In genomic region chr16:7086842-7087616, GRCh38 we compare ENCODE assay signal across 11 cellular contexts.
A peak's percentile ranks its signal among the peaks of the same experiment; 100 is the strongest.
DNase-seq lines count a peak whose midpoint lies in the region; ATAC-seq, FAIRE-seq and TF ChIP-seq lines count a peak whose summit lies in the region.
"Had no signal": no experiment of that assay in that cellular context is flagged by ENCODE, and none has a peak within 500 bp of the region (broad histone marks: within the 10 kb centered on the region; RNA-seq: fewer than 3 reads in every experiment).

No MANE protein-coding gene starts in this region.

- CTCF ChIA-PET in H1 (lab: Charles Lee; ENCODE audit: partially characterized antibody) = interaction anchor here (0.6 to 1.1 kb wide), 9 partner anchors 7 to 403 kb away, joined by 3 to 4 read pairs (median 3); no protein-coding TSS in a partner anchor
- CTCF ChIA-PET in activated CD8-positive, alpha-beta memory T cell treated with anti-CD3 and anti-CD28 coated beads, Interleukin-2, amount 10 ng/mL, durations not matched to agents 7 days and 5 days (lab: Charles Lee) = no interaction called here

- POLR2A ChIA-PET in H1 (lab: Charles Lee; ENCODE audit: partially characterized antibody) = interaction anchor here (0.9 kb wide), 1 partner anchor 159 kb away, joined by 3 read pairs; no protein-coding TSS in a partner anchor

- 44% methylated on average over 21 of the region's 21 CpGs; no CpG with 5 or more reads in 1 of the 2 experiments for WGBS in H1 (ENCODE audit: extremely low coverage in 1 of 2, insufficient coverage in 1 of 2, insufficient read length in 1 of 2, insufficient replicate concordance in 2 of 2, low coverage in 1 of 2, low lambda C conversion rate in 2 of 2, missing lambda C conversion rate in 1 of 2), 2 experiments

- no peak overlapping the region for H3K23ac ChIP-seq in H1 (ENCODE audit: insufficient read length)

- H3K79me2 ChIP-seq in H1 (ENCODE audit: control insufficient read depth in 1 of 2, insufficient read depth in 2 of 2, low read length in 2 of 2) = no peaks in the 10 kb centered on the region

- H2AK5ac ChIP-seq in H1 (ENCODE audit: low read depth, low read length) = no peak overlapping the region

- no peak overlapping the region for H3K14ac ChIP-seq in H1 (ENCODE audit: insufficient read length)

- H2BK120ac ChIP-seq in H1 (replicated peaks; ENCODE audit: low read depth, low read length) = no peak overlapping the region

- H3K27ac Mint-ChIP-seq in activated CD8-positive, alpha-beta memory T cell treated with anti-CD3 and anti-CD28 coated beads, Interleukin-2, amount 10 ng/mL, durations not matched to agents 7 days and 5 days = no peak overlapping the region
- H3K27ac Mint-ChIP-seq: activated naive CD8-positive, alpha-beta T cell treated with anti-CD3 and anti-CD28 coated beads for 36 hours had no signal

- no peak overlapping the region for H3K4me3 Mint-ChIP-seq in activated CD8-positive, alpha-beta memory T cell treated with anti-CD3 and anti-CD28 coated beads, Interleukin-2, amount 10 ng/mL, durations not matched to agents 7 days and 5 days
- H3K4me3 Mint-ChIP-seq: activated naive CD8-positive, alpha-beta T cell treated with anti-CD3 and anti-CD28 coated beads for 36 hours had no signal

- H3K23me2 ChIP-seq in H1 (ENCODE audit: low read depth, low read length) = no peaks in the 10 kb centered on the region

- H2BK5ac ChIP-seq in H1 (ENCODE audit: low read depth, low read length) = no peak overlapping the region; the same call in 1 of the 2 replicates

- H3K9me3 Mint-ChIP-seq in activated CD8-positive, alpha-beta memory T cell treated with anti-CD3 and anti-CD28 coated beads, Interleukin-2, amount 10 ng/mL, durations not matched to agents 7 days and 5 days (ENCODE audit: low read depth) = peaks cover 3% of the 10 kb centered on the region

- H4K20me1 ChIP-seq in H1 (replicated peaks in 1 of 2; ENCODE audit: control insufficient read depth in 1 of 2, insufficient read depth in 2 of 2, low read length in 2 of 2) = no peaks in the 10 kb centered on the region

- TF ChIP-seq CTCF in H1 (IDR thresholded peaks at IDR 0.05; ENCODE audit: control extremely low read depth in 1 of 3, insufficient read depth in 1 of 3, low read depth in 1 of 3, low read length in 3 of 3) = peak; percentile 65 to 92 (median 88)

- H4K8ac ChIP-seq in H1 (ENCODE audit: extremely low read depth, insufficient read depth, low read length) = no peak overlapping the region

- H3K27me3 ChIP-seq in H1 (replicated peaks in 1 of 4; ENCODE audit: control insufficient read depth in 3 of 4, extremely low read depth in 1 of 4, insufficient read depth in 3 of 4, low read length in 3 of 4) = no peaks in the 10 kb centered on the region
- H3K27me3 ChIP-seq: foreskin keratinocyte had no signal

- H3K27me3 Mint-ChIP-seq in activated CD8-positive, alpha-beta memory T cell treated with anti-CD3 and anti-CD28 coated beads, Interleukin-2, amount 10 ng/mL, durations not matched to agents 7 days and 5 days = no peaks in the 10 kb centered on the region

- peaks cover 0 to 16% (median 4%) of the 10 kb centered on the region in 4 experiments; a peak in 5 of 7 replicates for H3K4me1 ChIP-seq in H1 (replicated peaks in 1 of 4; ENCODE audit: control insufficient read depth in 3 of 4, insufficient read depth in 4 of 4, low read length in 3 of 4)
- H3K4me1 ChIP-seq: foreskin keratinocyte, sigmoid colon had no signal

- peak; percentile 50 for FAIRE-seq in H1 (lab: Jason Lieb, UNC)

- H3K56ac ChIP-seq in H1 (replicated peaks; ENCODE audit: insufficient read length, low read depth, low read length) = no peak overlapping the region

- H3K79me1 ChIP-seq in H1 (ENCODE audit: low read depth, low read length) = no peaks in the 10 kb centered on the region

- TF ChIP-seq EP300 in H1 (IDR thresholded peaks at IDR 0.05; ENCODE audit: borderline replicate concordance in 1 of 2, low read depth in 2 of 2, low read length in 2 of 2) = no peak; a peak in 1 of 3 replicates

- H3K4me3 ChIP-seq in H1 (ENCODE audit: extremely low read depth in 1 of 4, insufficient read depth in 2 of 4, low read depth in 3 of 4, low read length in 4 of 4) = no peak overlapping the region
- H3K4me3 ChIP-seq: sigmoid colon had no signal

- H3K9me3 ChIP-seq in H1 (ENCODE audit: insufficient read depth in 2 of 2, low read depth in 1 of 2, low read length in 1 of 2) = no peaks in the 10 kb centered on the region
- H3K9me3 ChIP-seq: sigmoid colon had no signal

- H2BK15ac ChIP-seq in H1 (ENCODE audit: low read length) = no peak overlapping the region

- no peak overlapping the region for H3K4me2 ChIP-seq in H1 (ENCODE audit: insufficient read depth in 1 of 2, low read depth in 2 of 2, low read length in 2 of 2)

- no peaks in the 10 kb centered on the region for H3K36me3 Mint-ChIP-seq in activated CD8-positive, alpha-beta memory T cell treated with anti-CD3 and anti-CD28 coated beads, Interleukin-2, amount 10 ng/mL, durations not matched to agents 7 days and 5 days
- H3K36me3 Mint-ChIP-seq: activated naive CD8-positive, alpha-beta T cell treated with anti-CD3 and anti-CD28 coated beads for 36 hours had no signal

- no peak overlapping the region for H4K5ac ChIP-seq in H1 (ENCODE audit: insufficient read length, low read depth, low read length)

- TF ChIP-seq RAD21 in H1 (IDR thresholded peaks at IDR 0.05 in 1 of 2, conservative IDR thresholded peaks at IDR 0.05 in 1 of 2; ENCODE audit: low read depth in 2 of 2, low read length in 2 of 2) = peak; percentile 84 to 92

- DNase-seq in G401 (ENCODE audit: low spot score) (peak; percentile 90), NCI-H2081 treated with DMSO at 0.1 percent for 48 hours (lab: John Stamatoyannopoulos, UW) (peak; percentile 13), H1 (ENCODE audit: low read depth in 1 of 2, low spot score in 2 of 2) (peak; percentile 76 to 78), nucleus accumbens (lab: John Stamatoyannopoulos, UW) (peak in 35 of 56 donors; percentile 1 to 60 (median 8))
- DNase-seq in activated CD8-positive, alpha-beta memory T cell treated with anti-CD3 and anti-CD28 coated beads, Interleukin-2, amount 10 ng/mL, durations not matched to agents 7 days and 5 days = no peak
- DNase-seq in effector CD8-positive, alpha-beta T cell (lab: John Stamatoyannopoulos, UW) = no peak
- DNase-seq in activated CD8-positive, alpha-beta memory T cell treated with anti-CD3 and anti-CD28 coated beads for 24 hours = no peak
- DNase-seq: activated naive CD8-positive, alpha-beta T cell treated with anti-CD3 and anti-CD28 coated beads for 36 hours; foreskin keratinocyte; sigmoid colon had no signal

- TF ChIP-seq POLR2A in H1 (IDR thresholded peaks at IDR 0.05; ENCODE audit: control extremely low read depth in 1 of 2, low read depth in 2 of 2, low read length in 2 of 2) = no peak

- H2AFZ ChIP-seq in H1 (ENCODE audit: low read length) = peak overlapping the region; percentile 68; the same call in 1 of the 2 replicates

- no peak overlapping the region for H3K4ac ChIP-seq in H1 (replicated peaks; ENCODE audit: insufficient read length, low read depth, low read length)

- in situ Hi-C loops in G401 (cut with HindIII; ENCODE audit: low sequenced_read_pairs) = no loop called here

- H3K36me3 ChIP-seq in H1 (ENCODE audit: control insufficient read depth in 2 of 4, insufficient read depth in 4 of 4, low read length in 3 of 4) = no peaks in the 10 kb centered on the region
- H3K36me3 ChIP-seq: sigmoid colon had no signal

- H3K18ac ChIP-seq in H1 (ENCODE audit: extremely low read depth, low read length) = peak overlapping the region; percentile 28; the same call in 1 of the 2 replicates

- H2BK12ac ChIP-seq in H1 (ENCODE audit: low read depth, low read length) = no peak overlapping the region

- H3K27ac ChIP-seq in H1 (ENCODE audit: low read depth, low read length) = no peak overlapping the region
- H3K27ac ChIP-seq: foreskin keratinocyte, sigmoid colon had no signal

- no peak overlapping the region for H4K91ac ChIP-seq in H1 (replicated peaks; ENCODE audit: insufficient read length, low read length)

- no peak overlapping the region for H2BK20ac ChIP-seq in H1 (ENCODE audit: low read length)

- H3K4me1 Mint-ChIP-seq in activated CD8-positive, alpha-beta memory T cell treated with anti-CD3 and anti-CD28 coated beads, Interleukin-2, amount 10 ng/mL, durations not matched to agents 7 days and 5 days = no peaks in the 10 kb centered on the region
- H3K4me1 Mint-ChIP-seq: activated naive CD8-positive, alpha-beta T cell treated with anti-CD3 and anti-CD28 coated beads for 36 hours had no signal

- H3K9ac ChIP-seq in H1 (replicated peaks in 1 of 4; ENCODE audit: extremely low read depth in 1 of 4, low read depth in 3 of 4, low read length in 3 of 4) = no peak overlapping the region; a peak in 1 of 7 replicates

- ATAC-seq in HG03025 (IDR thresholded peaks at IDR 0.05; ENCODE audit: low FRiP score, unreplicated experiment) = no peak
- ATAC-seq in activated CD8-positive, alpha-beta memory T cell treated with anti-CD3 and anti-CD28 coated beads, Interleukin-2, amount 10 ng/mL, durations not matched to agents 7 days and 5 days = no peak
- ATAC-seq: foreskin keratinocyte had no signal

TF ChIP-seq in H1, 55 proteins besides CTCF, POLR2A, EP300 and RAD21 (continues in another document):
- TF ChIP-seq CHD2 (IDR thresholded peaks at IDR 0.05; ENCODE audit: low read length) = no peak
- TF ChIP-seq CHD1 (IDR thresholded peaks at IDR 0.05; ENCODE audit: low read depth, low read length) = no peak
- no peak for TF ChIP-seq ATF3 (IDR thresholded peaks at IDR 0.05; ENCODE audit: insufficient read depth, low read depth, low read length)
- TF ChIP-seq TAF1 (IDR thresholded peaks at IDR 0.05; ENCODE audit: low read depth, low read length) = no peak
- TF ChIP-seq JUN (IDR thresholded peaks at IDR 0.05; ENCODE audit: low read depth, low read length) = no peak

Comparison
In these comparisons a context has a peak if more than half of its experiments do, and no peak if none do; other contexts are left out.
1. DNase-seq: peak in G401 (single experiment), NCI-H2081 treated with DMSO at 0.1 percent for 48 hours (single experiment), H1 (2 of 2) and nucleus accumbens (35 of 56); none in activated CD8-positive, alpha-beta memory T cell treated with anti-CD3 and anti-CD28 coated beads, Interleukin-2, amount 10 ng/mL, durations not matched to agents 7 days and 5 days (single experiment), effector CD8-positive, alpha-beta T cell (single experiment) and activated CD8-positive, alpha-beta memory T cell treated with anti-CD3 and anti-CD28 coated beads for 24 hours (single experiment).